Comparison of ENCODE assay signal across 8 cellular contexts in the genomic region with DNA sequence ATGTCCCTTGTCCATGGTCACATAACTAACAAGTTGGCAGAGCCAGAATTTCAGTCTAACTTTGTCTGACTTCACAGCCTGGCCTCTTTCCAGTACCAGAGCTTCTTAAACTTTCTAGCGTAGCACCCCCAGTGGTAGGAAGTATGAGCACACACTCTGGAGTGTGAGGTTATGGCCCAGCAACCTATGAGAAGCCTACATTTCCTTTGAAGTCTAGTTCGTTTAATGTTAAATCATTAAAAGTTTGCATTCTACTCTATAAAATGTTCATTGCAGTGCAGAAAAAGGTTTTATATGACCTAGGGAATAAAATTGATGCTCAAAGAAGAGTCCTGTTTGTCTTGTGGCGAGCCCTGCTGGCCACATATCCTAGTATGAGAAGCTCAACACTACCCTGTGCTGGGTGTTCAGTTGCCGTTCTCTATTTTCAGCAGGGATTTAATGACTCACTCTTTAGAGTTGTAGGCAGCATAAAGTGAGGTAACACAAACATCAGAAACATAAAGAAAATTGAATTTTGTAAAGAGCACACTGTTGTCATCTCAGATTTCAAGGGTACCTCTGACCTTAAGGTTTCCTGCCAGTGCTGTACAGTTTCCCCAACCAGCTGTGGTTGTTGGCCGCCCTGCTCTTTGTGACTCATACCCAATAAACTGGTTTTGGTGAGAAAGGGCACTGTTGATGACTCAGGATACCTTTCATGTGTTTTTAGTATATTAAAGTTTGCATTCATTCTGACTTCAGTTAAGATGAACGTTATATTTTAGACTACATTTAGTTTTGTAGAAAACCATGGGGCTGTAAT. TPM values are rescaled to one million over a fixed set of nuclear protein-coding genes. Genes with fewer than 3 reads are reported as not detected.
A peak's percentile ranks its signal among the peaks of the same experiment; 100 is the strongest.
DNase-seq lines count a peak whose midpoint lies in the region; ATAC-seq, FAIRE-seq and TF ChIP-seq lines count a peak whose summit lies in the region.

No MANE protein-coding gene starts in this region.

- no peak overlapping the region for H3K9ac ChIP-seq in NT2/D1 (ENCODE audit: insufficient read length, low read depth)
- no peak overlapping the region for H3K9ac ChIP-seq in neural progenitor cell

- POLR2A ChIA-PET in AG04449 (lab: Yijun Ruan, JAX) = interaction anchor here (1.1 kb wide), 1 partner anchor 14 kb away, joined by 8 read pairs; a partner anchor contains a TSS

- H3K36me3 ChIP-seq in NT2/D1 (ENCODE audit: insufficient read depth, insufficient read length, low read length) = peaks cover 27% of the 10 kb centered on the region
- H3K36me3 ChIP-seq in neural progenitor cell = no peaks in the 10 kb centered on the region
- H3K36me3 ChIP-seq in testis (ENCODE audit: low read depth, missing control alignments) = no peaks in the 10 kb centered on the region

- no peak overlapping the region for H3K4me3 Mint-ChIP-seq in neural progenitor cell

- H3K27ac ChIP-seq in neural progenitor cell = no peak overlapping the region
- H3K27ac ChIP-seq in testis = no peak overlapping the region

- H3K4me1 ChIP-seq in NT2/D1 (ENCODE audit: insufficient read depth, insufficient read length) = no peaks in the 10 kb centered on the region
- no peaks in the 10 kb centered on the region for H3K4me1 ChIP-seq in neural progenitor cell
- no peaks in the 10 kb centered on the region for H3K4me1 ChIP-seq in testis

- TF ChIP-seq CTCF in AG04449 (IDR thresholded peaks at IDR 0.05; ENCODE audit: insufficient read depth, low read length, missing control alignments) (peak; percentile 65), neural progenitor cell (IDR thresholded peaks at IDR 0.05) (peak; percentile 79), testis (IDR thresholded peaks at IDR 0.05) (peak in 2 of 3 experiments; percentile 16 to 38)

- no peaks in the 10 kb centered on the region for H3K27me3 ChIP-seq in NT2/D1 (ENCODE audit: insufficient read depth, insufficient read length)
- no peaks in the 10 kb centered on the region for H3K27me3 ChIP-seq in neural progenitor cell
- H3K27me3 ChIP-seq in testis = no peaks in the 10 kb centered on the region

- H3K4me1 Mint-ChIP-seq in neural progenitor cell = no peaks in the 10 kb centered on the region

- H3K79me2 ChIP-seq in neural progenitor cell (ENCODE audit: low read depth) = no peaks in the 10 kb centered on the region

- no peak overlapping the region for H3K27ac Mint-ChIP-seq in neural progenitor cell

- no peak overlapping the region for H2AFZ ChIP-seq in neural progenitor cell (replicated peaks)

- H3K9me3 Mint-ChIP-seq in neural progenitor cell = no peaks in the 10 kb centered on the region

- DNase-seq in AG04449 (ENCODE audit: low read depth, low spot score) = peak; percentile 80
- no peak for DNase-seq in GM18507 (ENCODE audit: extremely low spot score, insufficient read length, low read depth)
- DNase-seq in NT2/D1 (ENCODE audit: low read depth, low spot score) = peak; percentile 35
- DNase-seq in activated CD8-positive, alpha-beta memory T cell treated with anti-CD3 and anti-CD28 coated beads, Interleukin-2, amount 50 U/mL, for 24 hours (ENCODE audit: extremely low read depth) = peak; percentile 43
- DNase-seq in erythroblast (lab: John Stamatoyannopoulos, UW) = peak; percentile 69 to 74
- DNase-seq in neural progenitor cell (ENCODE audit: low spot score) = peak; percentile 75
- DNase-seq in testis = peak; percentile 75

- H3F3A ChIP-seq in neural progenitor cell (ENCODE audit: low read depth) = no peaks in the 10 kb centered on the region

- H3K36me3 Mint-ChIP-seq in neural progenitor cell = peaks cover 34% of the 10 kb centered on the region

- FAIRE-seq in GM18507 (lab: Jason Lieb, UNC) = peak; percentile 69

- CTCF ChIA-PET in AG04449 (lab: Yijun Ruan, JAX) = interaction anchor here (0.7 to 2.1 kb wide), 12 partner anchors 9 to 703 kb away, joined by 3 to 18 read pairs (median 4); a partner anchor contains a TSS

- H3K9me3 ChIP-seq in NT2/D1 (ENCODE audit: insufficient read depth, low read length) (no peaks in the 10 kb centered on the region), neural progenitor cell (ENCODE audit: low read depth) (no peaks in the 10 kb centered on the region), testis (no peaks in the 10 kb centered on the region)

- WGBS in testis, 2 donors = 75 to 81% methylated on average over 6 of the region's 6 CpGs

- intact Hi-C loops in testis (cut with DNase I; ENCODE audit: low total_unique reads) = no loop called here

- no peak overlapping the region for H3K4me2 ChIP-seq in neural progenitor cell

- H3K4me3 ChIP-seq in AG04449 (ENCODE audit: low read depth, low read length) (no peak overlapping the region), NT2/D1 (ENCODE audit: insufficient read length, low read depth) (no peak overlapping the region), neural progenitor cell (no peak overlapping the region), testis (no peak overlapping the region)

- TF ChIP-seq POLR2A in erythroblast (IDR thresholded peaks at IDR 0.05; ENCODE audit: low read length) (no peak), testis (IDR thresholded peaks at IDR 0.05) (no peak)

- peaks cover 2% of the 10 kb centered on the region for H3K27me3 Mint-ChIP-seq in neural progenitor cell (ENCODE audit: insufficient read depth, low read depth)

- peak; percentile 91 for ATAC-seq in HG02973 (IDR thresholded peaks at IDR 0.05; ENCODE audit: unreplicated experiment)

- no peaks in the 10 kb centered on the region for H4K20me1 ChIP-seq in neural progenitor cell (ENCODE audit: low read depth)

RNA-seq across cellular contexts. Expression of a gene that starts 14.3 kb away (rescaled TPM):
- total RNA-seq in neural progenitor cell (ENCODE audit: low replicate concordance) (19.8 and 20.3 TPM in 2 replicates), testis (10 to 100 TPM; 29.0 to 30.0 TPM)
- 24.7 TPM for polyA plus RNA-seq in testis (ENCODE audit: insufficient read depth, low read depth, low replicate concordance)

Comparison
In these comparisons a context has a peak if more than half of its experiments do, and no peak if none do; other contexts are left out.
1. CTCF ChIP-seq: peak in every context shown above with its lines; median percentile 79 in neural progenitor cell; 65 in AG04449; 27 in testis.